8 cellular contexts compared by ENCODE assay signal in genomic region chr10:72224191-72224590, GRCh38. TPM values are rescaled to one million over a fixed set of nuclear protein-coding genes. Genes with fewer than 3 reads are reported as not detected.
DNase-seq lines count a peak whose midpoint lies in the region; ATAC-seq and TF ChIP-seq lines count a peak whose summit lies in the region.
"Not testable (repeated sequence)": the region's sequence is repeated elsewhere in the genome, so short reads cannot be mapped to it uniquely, and the experiment has no call there.

No MANE protein-coding gene starts in this region.

- CTCF ChIA-PET in CD4-positive, alpha-beta T cell (lab: Charles Lee), result interaction anchor here (1.0 to 2.1 kb wide), 5 partner anchors 51 to 328 kb away, joined by 3 to 13 read pairs (median 4); no protein-coding TSS in a partner anchor
- CTCF ChIA-PET in WTC11 (lab: Charles Lee) (interaction anchor here (1.5 to 1.9 kb wide), 2 partner anchors 98 to 175 kb away, joined by 4 to 5 read pairs; no protein-coding TSS in a partner anchor), MCF 10A (lab: Yijun Ruan, JAX) (interaction anchor here (0.6 to 5.0 kb wide), 17 partner anchors 9 to 328 kb away, joined by 3 to 42 read pairs (median 4); partner anchors contain the start of gene ANAPC16)
- CTCF ChIA-PET in activated naive CD4-positive, alpha-beta T cell treated with anti-CD3 and anti-CD28 coated beads for 36 hours (lab: Charles Lee), result interaction anchor here (0.6 to 4.0 kb wide), 17 partner anchors 13 to 328 kb away, joined by 3 to 43 read pairs (median 4); no protein-coding TSS in a partner anchor

- H3K4me1 Mint-ChIP-seq in CD4-positive, alpha-beta T cell (ENCODE audit: low read depth), result peaks cover 54% of the 10 kb centered on the region
- H3K4me1 Mint-ChIP-seq in WTC11 (peaks cover 12% of the 10 kb centered on the region), MCF 10A (ENCODE audit: insufficient read depth, unreplicated experiment) (peaks cover 12% of the 10 kb centered on the region), immature natural killer cell (peaks cover 25 to 44% of the 10 kb centered on the region in 2 donors)
- H3K4me1 Mint-ChIP-seq in activated naive CD4-positive, alpha-beta T cell treated with anti-CD3 and anti-CD28 coated beads for 36 hours (ENCODE audit: low read depth), result peaks cover 62% of the 10 kb centered on the region
- peaks cover 8 to 21% of the 10 kb centered on the region in 2 donors for H3K4me1 Mint-ChIP-seq in natural killer cell treated with Interleukin-12 subunit alpha and Interleukin-12 subunit beta and Interleukin-15 and Interleukin-18, amount 100 ng/mL, for 72 hours (ENCODE audit: low read depth in 2 of 2)

- H3K27me3 ChIP-seq in CD4-positive, alpha-beta T cell (ENCODE audit: control insufficient read depth, insufficient read depth, low read length); spleen (replicated peaks in 1 of 7); transverse colon: not testable (repeated sequence)

- not testable (repeated sequence) for H3K9me3 ChIP-seq in CD4-positive, alpha-beta T cell (ENCODE audit: control insufficient read depth, low read length); spleen; transverse colon

- not testable (repeated sequence) for H3K9me3 Mint-ChIP-seq in CD4-positive, alpha-beta T cell; WTC11; activated naive CD4-positive, alpha-beta T cell treated with anti-CD3 and anti-CD28 coated beads for 36 hours; MCF 10A (ENCODE audit: unreplicated experiment); immature natural killer cell; natural killer cell treated with Interleukin-12 subunit alpha and Interleukin-12 subunit beta and Interleukin-15 and Interleukin-18, amount 100 ng/mL, for 72 hours

- POLR2A ChIA-PET in CD4-positive, alpha-beta T cell (lab: Charles Lee), result interaction anchor here (0.6 to 1.6 kb wide), 7 partner anchors 9 to 838 kb away, joined by 3 to 6 read pairs (median 4); partner anchors contain the start of genes ANAPC16 and ASCC1
- POLR2A ChIA-PET in WTC11 (lab: Charles Lee) (interaction anchor here (0.6 kb wide), 1 partner anchor 48 kb away, joined by 3 read pairs; no protein-coding TSS in a partner anchor), MCF 10A (lab: Yijun Ruan, JAX) (interaction anchor here (0.5 to 3.0 kb wide), 9 partner anchors 9 to 844 kb away, joined by 3 to 10 read pairs (median 5); partner anchors contain the start of genes ANAPC16, ASCC1 and DDIT4)

- in situ Hi-C loops in transverse colon (cut with MboI; ENCODE audit: low pct_ligation_motif_present in 1 of 4, low pct_unique_long_range_greater_than_20kb in 1 of 4, low sequenced_read_pairs in 3 of 4), result loop anchor here in 2 of 4 donors (10.0 to 25.0 kb wide), 2 partner anchors 111 to 113 kb away; no protein-coding TSS in a partner anchor

- not testable (repeated sequence) for TF ChIP-seq EP300 in transverse colon (IDR thresholded peaks at IDR 0.05; ENCODE audit: low read depth)

- DNase-seq in CD4-positive, alpha-beta T cell; WTC11 (ENCODE audit: low spot score); activated naive CD4-positive, alpha-beta T cell treated with anti-CD3 and anti-CD28 coated beads for 36 hours; MCF 10A (ENCODE audit: unreplicated experiment); immature natural killer cell; natural killer cell treated with Interleukin-12 subunit alpha and Interleukin-12 subunit beta and Interleukin-15 and Interleukin-18, amount 100 ng/mL, for 72 hours (ENCODE audit: low spot score); spleen; transverse colon: not testable (repeated sequence)

- TF ChIP-seq CTCF in CD4-positive, alpha-beta T cell (IDR thresholded peaks at IDR 0.05); WTC11 (IDR thresholded peaks at IDR 0.05); MCF 10A (IDR thresholded peaks at IDR 0.05; ENCODE audit: unreplicated experiment); spleen (IDR thresholded peaks at IDR 0.05 in 8 of 11, conservative IDR thresholded peaks at IDR 0.05 in 3 of 11); transverse colon (IDR thresholded peaks at IDR 0.05): not testable (repeated sequence)

- peak overlapping the region; percentile 7 for H3K4me3 Mint-ChIP-seq in CD4-positive, alpha-beta T cell
- H3K4me3 Mint-ChIP-seq in WTC11; activated naive CD4-positive, alpha-beta T cell treated with anti-CD3 and anti-CD28 coated beads for 36 hours; MCF 10A (ENCODE audit: unreplicated experiment); immature natural killer cell: not testable (repeated sequence)
- H3K4me3 Mint-ChIP-seq in natural killer cell treated with Interleukin-12 subunit alpha and Interleukin-12 subunit beta and Interleukin-15 and Interleukin-18, amount 100 ng/mL, for 72 hours, result peak overlapping the region; percentile 62

- H3K27me3 Mint-ChIP-seq in CD4-positive, alpha-beta T cell; WTC11 (ENCODE audit: low read depth); activated naive CD4-positive, alpha-beta T cell treated with anti-CD3 and anti-CD28 coated beads for 36 hours (ENCODE audit: low read depth); MCF 10A (ENCODE audit: insufficient read depth, unreplicated experiment); immature natural killer cell (ENCODE audit: low read depth in 3 of 3); natural killer cell treated with Interleukin-12 subunit alpha and Interleukin-12 subunit beta and Interleukin-15 and Interleukin-18, amount 100 ng/mL, for 72 hours: not testable (repeated sequence)

- H3K4me1 ChIP-seq in spleen (peaks cover 52 to 100% (median 92%) of the 10 kb centered on the region in 6 donors), transverse colon (peaks cover 9 to 40% (median 17%) of the 10 kb centered on the region in 4 donors)

- intact Hi-C loops in CD4-positive, alpha-beta T cell (cut with DNase I, micrococcal nuclease), result loop anchor here (2.0 to 5.0 kb wide), 4 partner anchors 152 to 327 kb away; no protein-coding TSS in a partner anchor
- intact Hi-C loops in activated naive CD4-positive, alpha-beta T cell treated with anti-CD3 and anti-CD28 coated beads for 36 hours (cut with micrococcal nuclease), result loop anchor here (5.0 kb wide), 1 partner anchor 267 kb away; no protein-coding TSS in a partner anchor
- intact Hi-C loops in MCF 10A (cut with micrococcal nuclease); spleen (cut with DNase I; ENCODE audit: low total_unique reads); transverse colon (cut with DNase I; ENCODE audit: low total_unique reads): not testable (repeated sequence)

- not testable (repeated sequence) for TF ChIP-seq POLR2A in spleen (IDR thresholded peaks at IDR 0.05); transverse colon (IDR thresholded peaks at IDR 0.05)

- H3K27ac ChIP-seq in CD4-positive, alpha-beta T cell (ENCODE audit: low read depth, low read length), result not testable (repeated sequence)
- H3K27ac ChIP-seq in spleen (peak overlapping the region; percentile 54 to 99 (median 76)), transverse colon (peak overlapping the region; percentile 55 to 77 (median 68))

- H3K4me3 ChIP-seq in spleen, transverse colon: not testable (repeated sequence)

- 88 to 92% (median 92%) methylated on average over 6 of the region's 6 CpGs for WGBS in spleen, 5 donors
- 97 to 100% methylated on average over 2 to 6 of the region's 6 CpGs for WGBS in transverse colon (ENCODE audit: low coverage in 1 of 2), 2 donors

- H3K27ac Mint-ChIP-seq in CD4-positive, alpha-beta T cell, result peak overlapping the region; percentile 53
- H3K27ac Mint-ChIP-seq in WTC11 (peak overlapping the region; percentile 53; the same call in 1 of the 2 replicates), MCF 10A (ENCODE audit: low read depth, unreplicated experiment) (peak overlapping the region; percentile 23), immature natural killer cell (peak overlapping the region in 5 of 6 donors; percentile 49 to 86 (median 57))
- peak overlapping the region; percentile 89 for H3K27ac Mint-ChIP-seq in activated naive CD4-positive, alpha-beta T cell treated with anti-CD3 and anti-CD28 coated beads for 36 hours
- peak overlapping the region; percentile 76 to 82 for H3K27ac Mint-ChIP-seq in natural killer cell treated with Interleukin-12 subunit alpha and Interleukin-12 subunit beta and Interleukin-15 and Interleukin-18, amount 100 ng/mL, for 72 hours

- peaks cover 0 to 80% (median 40%) of the 10 kb centered on the region in 6 donors for H3K36me3 ChIP-seq in spleen
- peaks cover 0 to 23% (median 4%) of the 10 kb centered on the region in 4 donors for H3K36me3 ChIP-seq in transverse colon

- H3K36me3 Mint-ChIP-seq in CD4-positive, alpha-beta T cell (ENCODE audit: low read depth), result peaks cover 60% of the 10 kb centered on the region
- H3K36me3 Mint-ChIP-seq in WTC11 (peaks cover 10% of the 10 kb centered on the region), MCF 10A (ENCODE audit: insufficient read depth, unreplicated experiment) (peaks cover 48% of the 10 kb centered on the region), immature natural killer cell (peaks cover 3 to 14% (median 9%) of the 10 kb centered on the region in 3 donors)
- H3K36me3 Mint-ChIP-seq in activated naive CD4-positive, alpha-beta T cell treated with anti-CD3 and anti-CD28 coated beads for 36 hours (ENCODE audit: low read depth), result peaks cover 31% of the 10 kb centered on the region
- H3K36me3 Mint-ChIP-seq in natural killer cell treated with Interleukin-12 subunit alpha and Interleukin-12 subunit beta and Interleukin-15 and Interleukin-18, amount 100 ng/mL, for 72 hours, result not testable (repeated sequence)

- BruUV-seq in MCF 10A (replicated peaks; lab: Mats Ljungman, UMichigan), result not testable (repeated sequence)

- not testable (repeated sequence) for ATAC-seq in CD4-positive, alpha-beta T cell (ENCODE audit: poor library complexity); WTC11; natural killer cell treated with Interleukin-12 subunit alpha and Interleukin-12 subunit beta and Interleukin-15 and Interleukin-18, amount 100 ng/mL, for 72 hours

RNA-seq across cellular contexts. Expression of gene ASCC1, which starts 8.1 kb away (rescaled TPM):
- total RNA-seq in CD4-positive, alpha-beta T cell, result 10 to 100 TPM; 16.5 to 19.0 TPM
- total RNA-seq in WTC11 (2021) (30.4 to 38.7 TPM (median 32.5 TPM) in 3 replicates), MCF 10A (2022) (26.3 and 31.6 TPM in 2 replicates), spleen (10 to 100 TPM; 23.7 to 41.7 (median 37.9) TPM), transverse colon (10 to 100 TPM; 13.4 to 34.0 (median 20.5) TPM)
- 10 to 100 TPM; 61.6 to 68.5 TPM for total RNA-seq in activated naive CD4-positive, alpha-beta T cell treated with anti-CD3 and anti-CD28 coated beads for 36 hours
- polyA plus RNA-seq in immature natural killer cell (10 to 100 TPM; 36.9 to 57.6 (median 40.5) TPM), spleen (10 to 100 TPM; 11.9 to 22.0 (median 18.4) TPM)
- 10 to 100 TPM; 30.9 to 35.7 TPM for total RNA-seq in natural killer cell treated with Interleukin-12 subunit alpha and Interleukin-12 subunit beta and Interleukin-15 and Interleukin-18, amount 100 ng/mL, for 72 hours

RNA-seq across cellular contexts. Expression of gene ANAPC16, which starts 8.4 kb away (rescaled TPM):
- total RNA-seq in CD4-positive, alpha-beta T cell, result 10 to 100 TPM; 61.9 to 64.3 TPM
- total RNA-seq in WTC11 (2021) (52.3 to 72.4 TPM (median 72.3 TPM) in 3 replicates), MCF 10A (2022) (97.0 and 110 TPM in 2 replicates), spleen (100 to 1,000 TPM in 3 of 7 donors, 10 to 100 TPM in 4; 70.8 to 115 (median 97.2) TPM), transverse colon (10 to 100 TPM; 57.6 to 77.4 (median 65.5) TPM)
- total RNA-seq in activated naive CD4-positive, alpha-beta T cell treated with anti-CD3 and anti-CD28 coated beads for 36 hours, result 100 to 1,000 TPM; 127 to 128 TPM
- polyA plus RNA-seq in immature natural killer cell (100 to 1,000 TPM; 291 to 366 (median 328) TPM), spleen (100 to 1,000 TPM; 182 to 239 (median 224) TPM)
- 10 to 100 TPM; 39.6 to 79.3 TPM for total RNA-seq in natural killer cell treated with Interleukin-12 subunit alpha and Interleukin-12 subunit beta and Interleukin-15 and Interleukin-18, amount 100 ng/mL, for 72 hours

RNA-seq across cellular contexts. Expression of gene DDIT4, which starts 49.5 kb away (rescaled TPM):
- total RNA-seq in CD4-positive, alpha-beta T cell, result 100 to 1,000 TPM; 427 to 436 TPM
- total RNA-seq in WTC11 (2021) (118 to 158 TPM (median 153 TPM) in 3 replicates), MCF 10A (2022) (698 and 872 TPM in 2 replicates), spleen (100 to 1,000 TPM; 103 to 308 (median 249) TPM), transverse colon (100 to 1,000 TPM in 3 of 4 donors, 10 to 100 TPM in 1; 64.5 to 356 (median 150) TPM)
- 100 to 1,000 TPM; 684 to 689 TPM for total RNA-seq in activated naive CD4-positive, alpha-beta T cell treated with anti-CD3 and anti-CD28 coated beads for 36 hours
- polyA plus RNA-seq in immature natural killer cell (100 to 1,000 TPM; 437 to 876 (median 450) TPM), spleen (100 to 1,000 TPM in 2 of 3 donors, 10 to 100 TPM in 1; 99.3 to 247 (median 209) TPM)
- 100 to 1,000 TPM; 189 to 207 TPM for total RNA-seq in natural killer cell treated with Interleukin-12 subunit alpha and Interleukin-12 subunit beta and Interleukin-15 and Interleukin-18, amount 100 ng/mL, for 72 hours

Comparison
In these comparisons a context has a peak if more than half of its experiments do, and no peak if none do; other contexts are left out.
1. H3K27ac Mint-ChIP-seq: peak in every context shown above with its lines; median percentile 89 in activated naive CD4-positive, alpha-beta T cell treated with anti-CD3 and anti-CD28 coated beads for 36 hours; 79 in natural killer cell treated with Interleukin-12 subunit alpha and Interleukin-12 subunit beta and Interleukin-15 and Interleukin-18, amount 100 ng/mL, for 72 hours; 57 in immature natural killer cell; 53 in CD4-positive, alpha-beta T cell; 53 in WTC11; 23 in MCF 10A.